9 cellular contexts compared by ENCODE assay signal in the genomic region with DNA sequence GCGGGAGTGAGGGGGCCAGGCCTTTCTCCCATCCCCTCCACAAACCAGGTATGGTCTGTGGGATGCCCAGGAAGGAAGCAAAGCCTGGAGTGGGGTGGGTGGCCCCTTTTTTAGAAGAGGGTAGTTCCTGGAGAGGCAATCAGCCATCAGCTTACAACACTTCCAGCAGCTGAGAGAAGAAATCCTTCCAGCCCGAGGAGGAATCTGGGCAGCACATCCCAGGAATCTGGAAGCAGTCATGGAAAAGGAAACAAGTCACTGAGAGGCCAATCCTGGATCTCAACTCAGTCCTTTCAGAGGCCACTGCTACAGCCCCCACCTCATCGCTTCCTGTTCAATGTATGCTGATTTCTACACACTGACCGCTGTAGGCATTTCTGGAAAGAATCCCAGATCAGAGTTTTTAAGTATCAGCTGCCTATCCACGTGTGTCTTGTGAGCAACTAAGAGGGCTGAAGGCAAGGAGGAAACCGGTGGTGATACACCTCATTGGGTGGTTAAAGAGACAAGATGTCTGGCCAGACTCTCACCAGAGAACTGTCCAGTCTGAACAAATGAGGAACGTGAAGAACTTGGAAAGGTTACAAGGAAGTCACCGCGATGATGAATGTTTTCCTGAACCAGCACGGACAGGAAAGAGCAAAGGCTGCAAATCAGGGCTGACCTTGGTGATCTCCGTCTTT. TPM values are rescaled to one million over a fixed set of nuclear protein-coding genes. Genes with fewer than 3 reads are reported as not detected.
DNase-seq lines count a peak whose midpoint lies in the region; ATAC-seq lines count a peak whose summit lies in the region.
"Had no signal": no experiment of that assay in that cellular context is flagged by ENCODE, and none has a peak within 500 bp of the region (broad histone marks: within the 10 kb centered on the region; RNA-seq: fewer than 3 reads in every experiment).

No MANE protein-coding gene starts in this region.

- peaks cover 1% of the 10 kb centered on the region for H3K36me3 Mint-ChIP-seq in activated naive CD4-positive, alpha-beta T cell treated with anti-CD3 and anti-CD28 coated beads, Interleukin-2, amount 50 U/mL, for 24 hours
- no peaks in the 10 kb centered on the region for H3K36me3 Mint-ChIP-seq in activated naive CD4-positive, alpha-beta T cell treated with anti-CD3 and anti-CD28 coated beads for 36 hours (ENCODE audit: low read depth)

- H3K27me3 Mint-ChIP-seq in activated naive CD4-positive, alpha-beta T cell treated with anti-CD3 and anti-CD28 coated beads, Interleukin-2, amount 50 U/mL, for 24 hours: no peaks in the 10 kb centered on the region
- no peaks in the 10 kb centered on the region for H3K27me3 Mint-ChIP-seq in activated naive CD4-positive, alpha-beta T cell treated with anti-CD3 and anti-CD28 coated beads for 36 hours (ENCODE audit: low read depth)

- peaks cover 29% of the 10 kb centered on the region for H3K4me1 Mint-ChIP-seq in activated naive CD4-positive, alpha-beta T cell treated with anti-CD3 and anti-CD28 coated beads, Interleukin-2, amount 50 U/mL, for 24 hours
- H3K4me1 Mint-ChIP-seq in activated naive CD4-positive, alpha-beta T cell treated with anti-CD3 and anti-CD28 coated beads for 36 hours (ENCODE audit: low read depth): peaks cover 33% of the 10 kb centered on the region

- no peak for DNase-seq in activated naive CD4-positive, alpha-beta T cell treated with anti-CD3 and anti-CD28 coated beads for 36 hours
- DNase-seq in cerebellar cortex (ENCODE audit: low spot score) (peak; percentile 9), lung microvascular endothelial cell (ENCODE audit: low read depth in 2 of 2) (peak; percentile 81 to 97), ureter (ENCODE audit: low spot score) (peak; percentile 64), NCI-H69 (lab: John Stamatoyannopoulos, UW) (no peak)
- DNase-seq in stimulated activated CD4-positive, alpha-beta T cell treated with anti-CD3 and anti-CD28 coated beads, Interleukin-4, amount 100 ng/mL, for 24 hours: no peak
- DNase-seq: DND-41 had no signal

- no peak overlapping the region for H3K4me3 Mint-ChIP-seq in activated naive CD4-positive, alpha-beta T cell treated with anti-CD3 and anti-CD28 coated beads, Interleukin-2, amount 50 U/mL, for 24 hours
- no peak overlapping the region for H3K4me3 Mint-ChIP-seq in activated naive CD4-positive, alpha-beta T cell treated with anti-CD3 and anti-CD28 coated beads for 36 hours

- intact Hi-C loops in activated naive CD4-positive, alpha-beta T cell treated with anti-CD3 and anti-CD28 coated beads for 36 hours (cut with micrococcal nuclease): no loop called here

- H3K27ac Mint-ChIP-seq in activated naive CD4-positive, alpha-beta T cell treated with anti-CD3 and anti-CD28 coated beads, Interleukin-2, amount 50 U/mL, for 24 hours: peak overlapping the region; percentile 21
- H3K27ac Mint-ChIP-seq in activated naive CD4-positive, alpha-beta T cell treated with anti-CD3 and anti-CD28 coated beads for 36 hours: no peak overlapping the region

- H3K9me3 Mint-ChIP-seq in activated naive CD4-positive, alpha-beta T cell treated with anti-CD3 and anti-CD28 coated beads, Interleukin-2, amount 50 U/mL, for 24 hours: no peaks in the 10 kb centered on the region
- no peaks in the 10 kb centered on the region for H3K9me3 Mint-ChIP-seq in activated naive CD4-positive, alpha-beta T cell treated with anti-CD3 and anti-CD28 coated beads for 36 hours

- CTCF ChIA-PET in activated naive CD4-positive, alpha-beta T cell treated with anti-CD3 and anti-CD28 coated beads for 36 hours (lab: Charles Lee): no interaction called here

- ATAC-seq in HG03025 (IDR thresholded peaks at IDR 0.05; ENCODE audit: low FRiP score, unreplicated experiment): no peak

RNA-seq across cellular contexts. Expression of a gene that starts 46.5 kb away (rescaled TPM):
- total RNA-seq in activated naive CD4-positive, alpha-beta T cell treated with anti-CD3 and anti-CD28 coated beads for 36 hours: 10 to 100 TPM; 25.7 to 32.3 TPM
- total RNA-seq in lung microvascular endothelial cell (7.8 and 11.1 TPM in 2 replicates), ureter (52.7 TPM)

Comparison
In these comparisons a context has a peak if more than half of its experiments do, and no peak if none do; other contexts are left out.
1. DNase-seq: peak in cerebellar cortex (single experiment), lung microvascular endothelial cell (2 of 2) and ureter (single experiment); none in activated naive CD4-positive, alpha-beta T cell treated with anti-CD3 and anti-CD28 coated beads for 36 hours (single experiment), stimulated activated CD4-positive, alpha-beta T cell treated with anti-CD3 and anti-CD28 coated beads, Interleukin-4, amount 100 ng/mL, for 24 hours (single experiment) and NCI-H69 (single experiment).